In the genomic region with DNA sequence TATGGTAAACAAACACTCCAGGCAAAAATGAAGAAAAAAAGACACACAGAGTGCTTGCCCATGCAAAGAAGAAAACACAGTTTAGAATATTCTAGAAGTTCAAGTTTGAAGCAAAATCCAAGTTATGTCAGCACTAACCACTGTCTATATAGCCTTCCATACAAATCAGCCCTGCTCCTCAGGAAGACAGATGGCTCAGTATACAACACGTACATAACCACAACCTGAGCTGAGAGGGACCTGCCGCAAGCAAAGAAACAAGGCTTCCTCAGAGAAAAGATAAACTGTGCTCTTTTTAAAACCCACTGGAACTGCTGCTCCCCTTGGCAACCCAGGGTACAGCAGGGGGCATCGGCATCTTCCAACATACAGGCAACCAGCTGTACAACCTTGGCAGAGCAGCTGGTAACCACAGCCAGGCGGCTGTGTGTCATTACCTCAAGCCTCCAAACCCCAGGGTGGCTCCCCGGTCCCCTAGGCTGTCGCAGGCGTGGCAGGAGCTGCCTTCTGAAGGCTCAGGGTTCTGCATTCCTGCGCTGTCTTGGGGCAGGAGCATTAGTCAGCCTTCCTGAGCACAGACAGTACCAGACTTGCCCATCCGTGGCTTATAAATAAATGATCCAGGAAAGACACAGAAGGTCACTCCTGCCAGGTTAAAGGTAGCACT, we compare ENCODE assay signal across 10 cellular contexts.
DNase-seq lines count a peak whose midpoint lies in the region; ATAC-seq and TF ChIP-seq lines count a peak whose summit lies in the region.
"Had no signal": no experiment of that assay in that cellular context is flagged by ENCODE, and none has a peak within 500 bp of the region (broad histone marks: within the 10 kb centered on the region; RNA-seq: fewer than 3 reads in every experiment).

No MANE protein-coding gene starts in this region.

- DNase-seq in DND-41 (peak; percentile 89), RWPE2 (ENCODE audit: low spot score) (peak; percentile 58), epidermal melanocyte (ENCODE audit: insufficient read length, low spot score) (no peak), HEK293T (ENCODE audit: extremely low spot score) (no peak)
- peak; percentile 67 for DNase-seq in activated naive CD8-positive, alpha-beta T cell treated with anti-CD3 and anti-CD28 coated beads, Interleukin-2, amount 50 U/mL, for 24 hours
- DNase-seq in stimulated activated CD4-positive, alpha-beta T cell treated with anti-CD3 and anti-CD28 coated beads, Interleukin-12 subunit alpha, Interleukin-12 subunit beta, amount 100 ng/mL, for 48 hours (ENCODE audit: low read depth in 2 of 3, low spot score in 1 of 3) = peak; percentile 16 to 53 (median 28)
- DNase-seq: NCI-H2227 treated with DMSO at 0.1 percent for 48 hours, psoas muscle had no signal

- no peaks in the 10 kb centered on the region for H3K36me3 Mint-ChIP-seq in activated naive CD8-positive, alpha-beta T cell treated with anti-CD3 and anti-CD28 coated beads, Interleukin-2, amount 50 U/mL, for 24 hours (ENCODE audit: low read depth)

- H2AFZ ChIP-seq in DND-41 (ENCODE audit: low read depth, low read length) = no peak overlapping the region

- no peaks in the 10 kb centered on the region for H4K20me1 ChIP-seq in DND-41 (ENCODE audit: insufficient read depth, low read length)

- peaks cover 21% of the 10 kb centered on the region for H3K4me1 Mint-ChIP-seq in activated naive CD8-positive, alpha-beta T cell treated with anti-CD3 and anti-CD28 coated beads, Interleukin-2, amount 50 U/mL, for 24 hours

- no peaks in the 10 kb centered on the region for H3K36me3 ChIP-seq in DND-41 (ENCODE audit: insufficient read depth, low read length)
- H3K36me3 ChIP-seq in RWPE2 (ENCODE audit: low read depth) = no peaks in the 10 kb centered on the region

- peak; percentile 98 for ATAC-seq in DND-41 (ENCODE audit: insufficient read depth, low read depth)
- peak; percentile 91 for ATAC-seq in RWPE2 (ENCODE audit: low read depth)
- peak; percentile 97 for ATAC-seq in activated naive CD8-positive, alpha-beta T cell treated with anti-CD3 and anti-CD28 coated beads, Interleukin-2, amount 50 U/mL, for 24 hours
- no peak for ATAC-seq in GM21619 (IDR thresholded peaks at IDR 0.05; ENCODE audit: unreplicated experiment)
- no peak for ATAC-seq in HG02852 (IDR thresholded peaks at IDR 0.05; ENCODE audit: unreplicated experiment)

- no peak overlapping the region for H3K9ac ChIP-seq in DND-41 (ENCODE audit: low read depth, low read length)

- no peak overlapping the region for H3K4me3 Mint-ChIP-seq in activated naive CD8-positive, alpha-beta T cell treated with anti-CD3 and anti-CD28 coated beads, Interleukin-2, amount 50 U/mL, for 24 hours

- H3K27ac Mint-ChIP-seq in activated naive CD8-positive, alpha-beta T cell treated with anti-CD3 and anti-CD28 coated beads, Interleukin-2, amount 50 U/mL, for 24 hours = no peak overlapping the region

- peaks cover 3% of the 10 kb centered on the region for H3K27me3 ChIP-seq in DND-41 (ENCODE audit: insufficient read depth, low read length, poor library complexity)
- H3K27me3 ChIP-seq in RWPE2 (ENCODE audit: insufficient read depth, poor library complexity, severe bottlenecking) = no peaks in the 10 kb centered on the region

- peaks cover 38% of the 10 kb centered on the region for H3K4me1 ChIP-seq in DND-41 (ENCODE audit: insufficient read depth, low read length)
- H3K4me1 ChIP-seq in RWPE2 (ENCODE audit: insufficient read depth, poor library complexity, severe bottlenecking) = peaks cover 13% of the 10 kb centered on the region
- H3K4me1 ChIP-seq: psoas muscle had no signal

- CTCF ChIA-PET in HEK293T (lab: Yijun Ruan, JAX) = interaction anchor here (0.6 kb wide), 2 partner anchors 19 to 582 kb away, joined by 3 to 4 read pairs; no protein-coding TSS in a partner anchor

- POLR2A ChIA-PET in HEK293T (lab: Yijun Ruan, JAX) = no interaction called here

- peak overlapping the region; percentile 2; the same call in 1 of the 2 replicates for H3K27ac ChIP-seq in DND-41 (ENCODE audit: low read length)
- peak overlapping the region; percentile 34 for H3K27ac ChIP-seq in RWPE2 (ENCODE audit: poor library complexity, severe bottlenecking)
- H3K27ac ChIP-seq: psoas muscle had no signal

- H3K9me3 ChIP-seq in DND-41 (ENCODE audit: insufficient read depth, low read length, severe bottlenecking) = no peaks in the 10 kb centered on the region
- no peaks in the 10 kb centered on the region for H3K9me3 ChIP-seq in RWPE2 (ENCODE audit: severe bottlenecking)
- H3K9me3 ChIP-seq: psoas muscle had no signal

- H3K27me3 Mint-ChIP-seq in activated naive CD8-positive, alpha-beta T cell treated with anti-CD3 and anti-CD28 coated beads, Interleukin-2, amount 50 U/mL, for 24 hours = no peaks in the 10 kb centered on the region

- H3K9me3 Mint-ChIP-seq in activated naive CD8-positive, alpha-beta T cell treated with anti-CD3 and anti-CD28 coated beads, Interleukin-2, amount 50 U/mL, for 24 hours = no peaks in the 10 kb centered on the region

- H3K4me2 ChIP-seq in DND-41 (ENCODE audit: insufficient read depth, low read length) = peak overlapping the region; percentile 40

- H3K79me2 ChIP-seq in DND-41 (ENCODE audit: insufficient read depth, low read length) = no peaks in the 10 kb centered on the region

- H3K4me3 ChIP-seq in DND-41 (ENCODE audit: low read depth in 1 of 2, low read length in 2 of 2) = no peak overlapping the region
- no peak overlapping the region for H3K4me3 ChIP-seq in RWPE2 (ENCODE audit: severe bottlenecking)
- H3K4me3 ChIP-seq: psoas muscle had no signal

- TF ChIP-seq CTCF in DND-41 (IDR thresholded peaks at IDR 0.05; ENCODE audit: borderline replicate concordance, extremely low read depth, low read length, poor library complexity, severe bottlenecking) = peak; percentile 67
- peak; percentile 14 for TF ChIP-seq CTCF in RWPE2 (IDR thresholded peaks at IDR 0.05; ENCODE audit: poor library complexity, severe bottlenecking)

TF ChIP-seq in HEK293T, 16 proteins besides CTCF, POLR2A, EP300 and RAD21:
- TF ChIP-seq L3MBTL2 (conservative IDR thresholded peaks at IDR 0.05) (no peak), PKNOX1 (IDR thresholded peaks at IDR 0.05) (no peak), SP1 (IDR thresholded peaks at IDR 0.05) (no peak), TARDBP (IDR thresholded peaks at IDR 0.05) (no peak), ELF4 (IDR thresholded peaks at IDR 0.05) (no peak), ARNT (IDR thresholded peaks at IDR 0.05) (no peak), FOXM1 (IDR thresholded peaks at IDR 0.05; ENCODE audit: borderline replicate concordance) (no peak), FOXK2 (IDR thresholded peaks at IDR 0.05) (no peak), HDGF (IDR thresholded peaks at IDR 0.05; ENCODE audit: borderline replicate concordance) (no peak), FOXA1 (IDR thresholded peaks at IDR 0.05) (no peak)
TF ChIP-seq in HEK293T: peak in this region for 0.

Comparison
In these comparisons a context has a peak if more than half of its experiments do, and no peak if none do; other contexts are left out.
1. ATAC-seq: peak in DND-41 (single experiment), RWPE2 (single experiment) and activated naive CD8-positive, alpha-beta T cell treated with anti-CD3 and anti-CD28 coated beads, Interleukin-2, amount 50 U/mL, for 24 hours (single experiment); none in GM21619 (single experiment) and HG02852 (single experiment).
2. DNase-seq: peak in DND-41 (single experiment), RWPE2 (single experiment), activated naive CD8-positive, alpha-beta T cell treated with anti-CD3 and anti-CD28 coated beads, Interleukin-2, amount 50 U/mL, for 24 hours (single experiment) and stimulated activated CD4-positive, alpha-beta T cell treated with anti-CD3 and anti-CD28 coated beads, Interleukin-12 subunit alpha, Interleukin-12 subunit beta, amount 100 ng/mL, for 48 hours (3 of 3); none in epidermal melanocyte (single experiment) and HEK293T (single experiment).